ENCODE assay signal across 23 cellular contexts in the genomic region with DNA sequence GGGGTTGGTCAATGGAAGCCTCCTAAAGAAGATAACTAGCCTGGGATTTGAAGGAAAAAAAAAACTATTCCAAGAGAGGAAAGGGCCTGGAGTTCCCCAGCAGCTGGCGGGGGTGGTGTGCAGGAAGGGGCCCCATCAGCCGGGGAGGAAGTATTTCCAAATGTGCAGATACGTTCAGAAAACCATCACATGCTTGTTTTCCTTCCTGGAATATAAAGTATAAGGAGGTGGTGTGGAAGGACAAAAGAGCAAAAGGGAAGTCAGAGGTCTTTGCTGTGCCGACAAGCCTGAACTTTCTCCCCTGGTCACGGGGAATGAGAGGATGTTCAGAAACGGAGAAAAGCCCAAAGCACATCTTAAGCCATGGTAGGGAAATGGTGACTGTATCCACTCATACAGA.
"Had no signal": no experiment of that assay in that cellular context is flagged by ENCODE, and none has a peak within 500 bp of the region (broad histone marks: within the 10 kb centered on the region; RNA-seq: fewer than 3 reads in every experiment).

No MANE protein-coding gene starts in this region.

- H3K4me1 Mint-ChIP-seq: central memory CD8-positive, alpha-beta T cell; naive thymus-derived CD8-positive, alpha-beta T cell had no signal

- H3K4me3 ChIP-seq: mucosa of descending colon, pancreas, sigmoid colon, skin epidermis, stomach, thoracic aorta, transverse colon had no signal

- FAIRE-seq: endothelial cell of umbilical vein, islet of Langerhans, pancreas had no signal

- H3K4me3 Mint-ChIP-seq: central memory CD8-positive, alpha-beta T cell; effector memory CD8-positive, alpha-beta T cell; naive thymus-derived CD8-positive, alpha-beta T cell had no signal

- H3K27ac ChIP-seq: pancreas, sigmoid colon, skin epidermis, stomach, thoracic aorta, transverse colon had no signal

- H3K9me3 ChIP-seq: pancreas, sigmoid colon, thoracic aorta, transverse colon had no signal

- H3K27me3 ChIP-seq: pancreas, sigmoid colon, stomach, transverse colon had no signal

- ATAC-seq: effector memory CD8-positive, alpha-beta T cell; mucosa of descending colon; naive thymus-derived CD8-positive, alpha-beta T cell; pancreas had no signal

- DNase-seq: effector memory CD8-positive, alpha-beta T cell; erythroblast; foreskin melanocyte; head of caudate nucleus; hypothalamus; kidney glomerular epithelial cell; mammary epithelial cell; mucosa of descending colon; naive thymus-derived CD8-positive, alpha-beta T cell; occipital lobe; pancreas; sigmoid colon; stimulated activated CD4-positive, alpha-beta T cell treated with anti-CD3 and anti-CD28 coated beads, Interleukin-2, amount 100 ng/mL, for 24 hours; stimulated activated naive CD4-positive, alpha-beta T cell; stomach; substantia nigra; transverse colon had no signal

- H3K4me1 ChIP-seq: pancreas, stomach, transverse colon had no signal

- H3K9me3 Mint-ChIP-seq: central memory CD8-positive, alpha-beta T cell had no signal

- H3K27ac Mint-ChIP-seq: effector memory CD8-positive, alpha-beta T cell; progenitor cell of endocrine pancreas had no signal
